In the genomic region with DNA sequence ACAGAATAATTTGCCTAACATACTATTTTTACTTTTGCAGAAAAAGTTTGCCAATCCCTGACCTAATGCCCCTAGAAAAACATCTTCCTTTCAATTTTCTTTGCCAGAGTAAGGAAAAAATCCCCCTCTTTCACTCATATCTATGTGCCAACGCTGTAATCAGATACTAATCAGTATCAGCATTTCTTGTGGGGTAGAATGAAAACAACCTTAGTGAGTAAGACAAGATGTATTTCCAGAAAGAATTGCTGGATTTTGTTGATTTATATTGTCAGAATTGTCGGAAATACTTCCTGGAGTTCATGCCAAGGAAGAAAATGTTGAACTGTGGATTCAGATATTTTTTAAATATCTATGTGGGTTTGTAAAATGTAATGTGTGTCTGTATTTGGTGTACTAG, we compare ENCODE assay signal across 29 cellular contexts.
"Had no signal": no experiment of that assay in that cellular context is flagged by ENCODE, and none has a peak within 500 bp of the region (broad histone marks: within the 10 kb centered on the region; RNA-seq: fewer than 3 reads in every experiment).

No MANE protein-coding gene starts in this region.

- H3K27me3 ChIP-seq: left lung, neural progenitor cell, neutrophil, ovary, right atrium auricular region, right lobe of liver, tibial nerve, uterus had no signal

- H3K36me3 ChIP-seq: left lung, neural progenitor cell, neutrophil, ovary, right atrium auricular region, right lobe of liver, tibial nerve, uterus had no signal

- H2AFZ ChIP-seq: neural progenitor cell had no signal

- H3K9ac ChIP-seq: neural progenitor cell had no signal

- H3K27ac ChIP-seq: left lung, neural progenitor cell, neutrophil, ovary, psoas muscle, right atrium auricular region, right lobe of liver, tibial nerve, uterus had no signal

- DNase-seq: hypothalamus; immature natural killer cell; kidney; left colon; left lung; mesendoderm; naive B cell; natural killer cell; nephron progenitor cell; occipital lobe; ovary; posterior cingulate gyrus; psoas muscle; right lobe of liver; stimulated activated CD4-positive, alpha-beta T cell treated with anti-CD3 and anti-CD28 coated beads, Interleukin-1b, Interleukin-23, amount 100 ng/mL, for 48 hours; stimulated activated CD4-positive, alpha-beta T cell treated with anti-CD3 and anti-CD28 coated beads, Interleukin-2, amount 100 ng/mL, for 48 hours; stimulated activated CD4-positive, alpha-beta T cell treated with anti-CD3 and anti-CD28 coated beads, Interleukin-4, amount 100 ng/mL, for 4 hours; stimulated activated CD8-positive, alpha-beta memory T cell treated with anti-CD3 and anti-CD28 coated beads, Interleukin-4, amount 100 ng/mL, for 48 hours; stimulated activated naive CD4-positive, alpha-beta T cell treated with Interleukin-2 at 50 U/mL for 16 hours; stimulated activated naive CD8-positive, alpha-beta T cell treated with anti-CD3 and anti-CD28 coated beads, Interleukin-15, amount 100 ng/mL, for 72 hours; substantia nigra; uterus had no signal

- H3K4me3 ChIP-seq: left lung, lung, neural progenitor cell, ovary, psoas muscle, right atrium auricular region, right lobe of liver, smooth muscle cell, tibial nerve, uterus had no signal

- ATAC-seq: left colon; left lung; natural killer cell; psoas muscle; right lobe of liver; stimulated activated memory B cell treated with anti-CD40 and anti-IgM and Interleukin-4, amounts not matched to agents 10 μg/mL and 1 μg/mL and 100 μg/mL, for 72 hours; stimulated activated naive CD8-positive, alpha-beta T cell treated with anti-CD3 and anti-CD28 coated beads, Interleukin-15, amount 100 ng/mL, for 72 hours had no signal

- H3K4me1 ChIP-seq: left lung, neural progenitor cell, psoas muscle, right atrium auricular region, right lobe of liver, tibial nerve, uterus had no signal

- H3K4me2 ChIP-seq: neural progenitor cell, smooth muscle cell had no signal

- H3K9me3 ChIP-seq: left lung, neutrophil, ovary, psoas muscle, right atrium auricular region, right lobe of liver, tibial nerve, uterus had no signal
